26 cellular contexts compared by ENCODE assay signal in the genomic region with DNA sequence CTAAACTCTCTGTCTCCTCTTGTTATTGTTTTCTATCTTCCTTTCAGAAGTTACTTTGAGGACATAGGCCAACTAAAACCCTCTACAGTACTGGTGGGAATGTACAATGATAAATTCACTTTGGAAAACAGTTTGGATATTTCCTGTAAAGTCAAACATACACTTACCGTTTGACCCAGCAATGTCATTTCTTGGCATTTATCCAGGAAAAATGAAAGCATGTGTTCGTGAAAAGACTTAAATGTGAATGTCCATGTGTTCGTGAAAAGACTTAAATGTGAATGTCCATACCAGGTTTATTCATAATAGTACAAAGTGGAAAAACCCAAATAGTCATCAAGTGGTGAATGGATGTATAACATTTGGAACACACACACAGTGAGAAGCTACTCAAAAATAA.
A peak's percentile ranks its signal among the peaks of the same experiment; 100 is the strongest.
DNase-seq lines count a peak whose midpoint lies in the region; ATAC-seq and TF ChIP-seq lines count a peak whose summit lies in the region.
"Had no signal": no experiment of that assay in that cellular context is flagged by ENCODE, and none has a peak within 500 bp of the region (broad histone marks: within the 10 kb centered on the region; RNA-seq: fewer than 3 reads in every experiment).

No MANE protein-coding gene starts in this region.

- H3K4me3 ChIP-seq in AG04450 (ENCODE audit: low read depth, low read length) = no peak overlapping the region
- H3K4me3 ChIP-seq in fibroblast of mammary gland (ENCODE audit: control insufficient read depth, low read depth, low read length) = no peak overlapping the region
- H3K4me3 ChIP-seq: SK-N-MC had no signal

- peaks cover 5% of the 10 kb centered on the region for H3K9me3 Mint-ChIP-seq in stimulated activated effector memory CD8-positive, alpha-beta T cell treated with anti-CD3 and anti-CD28 coated beads, Interleukin-12 subunit alpha, Interleukin-12 subunit beta, amount 100 ng/mL, for 72 hours
- H3K9me3 Mint-ChIP-seq: HFFc6 had no signal

- no peak for ATAC-seq in stimulated activated effector memory CD8-positive, alpha-beta T cell treated with anti-CD3 and anti-CD28 coated beads, Interleukin-12 subunit alpha, Interleukin-12 subunit beta, amount 100 ng/mL, for 72 hours
- ATAC-seq in HG03521 (IDR thresholded peaks at IDR 0.05; ENCODE audit: unreplicated experiment) = no peak
- ATAC-seq: CD8-positive, alpha-beta T cell had no signal

- H3K9me3 ChIP-seq in AG04450 (ENCODE audit: control insufficient read depth, insufficient read depth, low read length) = no peaks in the 10 kb centered on the region

- no peak overlapping the region for H3K27ac ChIP-seq in AG04450 (ENCODE audit: low read depth, low read length)
- H3K27ac ChIP-seq: RWPE1, SK-N-MC had no signal

- H3K27me3 ChIP-seq in AG04450 (ENCODE audit: control insufficient read depth, insufficient read depth, low read length) = no peaks in the 10 kb centered on the region

- POLR2A ChIA-PET in AG04450 (lab: Yijun Ruan, JAX) = no interaction called here

- 0 out of 2 replicates have a peak, but pooled peaks have one; percentile 3 for TF ChIP-seq CTCF in AG04450 (IDR thresholded peaks at IDR 0.05; ENCODE audit: low read depth, low read length)
- no peak for TF ChIP-seq CTCF in fibroblast of mammary gland (conservative IDR thresholded peaks at IDR 0.05; ENCODE audit: control insufficient read depth, insufficient read depth, low read depth, low read length)

- CTCF ChIA-PET in AG04450 (lab: Charles Lee) = interaction anchor here (1.1 kb wide), 1 partner anchor 618 kb away, joined by 3 read pairs; no protein-coding TSS in a partner anchor

- no peak overlapping the region for H3K4me3 Mint-ChIP-seq in stimulated activated effector memory CD8-positive, alpha-beta T cell treated with anti-CD3 and anti-CD28 coated beads, Interleukin-12 subunit alpha, Interleukin-12 subunit beta, amount 100 ng/mL, for 72 hours
- H3K4me3 Mint-ChIP-seq: CD8-positive, alpha-beta T cell; H9; HFFc6 had no signal

- DNase-seq in AG04450 (ENCODE audit: low read depth, low spot score) (no peak), brain pericyte (ENCODE audit: low read depth, low spot score) (peak; percentile 8), fibroblast of mammary gland (ENCODE audit: low read depth) (peak; percentile 11), lung microvascular endothelial cell (ENCODE audit: low read depth in 2 of 2) (peak; percentile 72 to 94), HuH-7 (ENCODE audit: low spot score) (no peak)
- DNase-seq in stimulated activated effector memory CD8-positive, alpha-beta T cell treated with anti-CD3 and anti-CD28 coated beads, Interleukin-12 subunit alpha, Interleukin-12 subunit beta, amount 100 ng/mL, for 72 hours (ENCODE audit: low spot score in 2 of 2) = no peak
- DNase-seq in activated naive CD4-positive, alpha-beta T cell (lab: John Stamatoyannopoulos, UW) = no peak
- DNase-seq: 8988T; AML-193; C1 segment of cervical spinal cord; CD8-positive, alpha-beta T cell; EL; GF-D8; H9; HFFc6; KG1; NCI-H1092; NCI-H1436; NCI-H187 treated with DMSO at 0.1 percent for 48 hours; NCI-H2107; NCI-H2227 treated with DMSO at 0.1 percent for 48 hours; NCI-H510A; SHP77 treated with DMSO at 0.1 percent for 48 hours had no signal

- H3K36me3 Mint-ChIP-seq in stimulated activated effector memory CD8-positive, alpha-beta T cell treated with anti-CD3 and anti-CD28 coated beads, Interleukin-12 subunit alpha, Interleukin-12 subunit beta, amount 100 ng/mL, for 72 hours = no peaks in the 10 kb centered on the region
- H3K36me3 Mint-ChIP-seq: CD8-positive, alpha-beta T cell had no signal

- H3K27ac Mint-ChIP-seq in stimulated activated effector memory CD8-positive, alpha-beta T cell treated with anti-CD3 and anti-CD28 coated beads, Interleukin-12 subunit alpha, Interleukin-12 subunit beta, amount 100 ng/mL, for 72 hours = no peak overlapping the region
- H3K27ac Mint-ChIP-seq: CD8-positive, alpha-beta T cell; H9; HFFc6 had no signal

- H3K4me1 Mint-ChIP-seq in stimulated activated effector memory CD8-positive, alpha-beta T cell treated with anti-CD3 and anti-CD28 coated beads, Interleukin-12 subunit alpha, Interleukin-12 subunit beta, amount 100 ng/mL, for 72 hours = no peaks in the 10 kb centered on the region
- H3K4me1 Mint-ChIP-seq: H9 had no signal

Comparison
In these comparisons a context has a peak if more than half of its experiments do, and no peak if none do; other contexts are left out.
1. DNase-seq: peak in brain pericyte (single experiment), fibroblast of mammary gland (single experiment) and lung microvascular endothelial cell (2 of 2); none in AG04450 (single experiment), stimulated activated effector memory CD8-positive, alpha-beta T cell treated with anti-CD3 and anti-CD28 coated beads, Interleukin-12 subunit alpha, Interleukin-12 subunit beta, amount 100 ng/mL, for 72 hours (0 of 2), activated naive CD4-positive, alpha-beta T cell (0 of 4) and HuH-7 (single experiment).